ENCODE assay signal across 19 cellular contexts in the genomic region with DNA sequence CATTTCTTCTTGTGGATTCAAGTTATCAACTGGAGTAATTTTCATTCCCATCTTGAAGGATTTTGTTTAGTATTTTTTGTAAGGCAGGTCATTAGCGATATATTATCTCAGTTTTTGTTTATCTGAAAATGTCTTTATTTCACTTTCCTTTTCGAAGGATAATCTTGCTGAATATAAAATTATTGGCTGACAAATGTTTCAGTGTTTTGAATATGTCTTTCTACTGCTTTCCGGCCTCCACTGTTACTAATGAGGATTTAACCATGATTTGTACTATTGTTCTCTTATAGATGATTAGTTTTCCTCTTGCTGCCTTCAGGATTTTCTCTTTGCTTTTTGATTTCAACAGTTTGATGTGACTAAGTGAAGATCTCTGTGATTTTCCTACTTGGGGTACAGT.
"Had no signal": no experiment of that assay in that cellular context is flagged by ENCODE, and none has a peak within 500 bp of the region (broad histone marks: within the 10 kb centered on the region; RNA-seq: fewer than 3 reads in every experiment).

No MANE protein-coding gene starts in this region.

- DNase-seq: effector memory CD8-positive, alpha-beta T cell; erythroblast; foreskin melanocyte; head of caudate nucleus; hippocampal formation; left colon; left ventricle myocardium superior; mesendoderm; naive B cell; occipital lobe; posterior cingulate gyrus; stimulated activated CD4-positive, alpha-beta T cell treated with anti-CD3 and anti-CD28 coated beads, Interleukin-2, amount 100 ng/mL, for 48 hours; stimulated activated naive CD4-positive, alpha-beta T cell treated with Interleukin-2 at 50 U/mL for 16 hours; trophoblast cell had no signal

- ATAC-seq: effector memory CD8-positive, alpha-beta T cell; left colon; left ventricle myocardium superior; sciatic nerve had no signal

- H3K4me3 Mint-ChIP-seq: dendritic cell treated with granulocyte-macrophage colony-stimulating factor and Interleukin-4, amounts not matched to agents 40 ng/mL and 50 ng/mL, for 4 days; effector memory CD8-positive, alpha-beta T cell; naive B cell; nephron had no signal

- H3K4me2 ChIP-seq: smooth muscle cell had no signal

- H3K4me1 Mint-ChIP-seq: naive B cell, nephron had no signal

- H3K4me3 ChIP-seq: lung, smooth muscle cell had no signal

- H3K27ac Mint-ChIP-seq: dendritic cell treated with granulocyte-macrophage colony-stimulating factor and Interleukin-4, amounts not matched to agents 40 ng/mL and 50 ng/mL, for 4 days; effector memory CD8-positive, alpha-beta T cell; naive B cell; nephron had no signal
